11 cellular contexts compared by ENCODE assay signal in genomic region chr14:28767851-28768548, GRCh38. TPM values are rescaled to one million over a fixed set of nuclear protein-coding genes. Genes with fewer than 3 reads are reported as not detected.
A peak's percentile ranks its signal among the peaks of the same experiment; 100 is the strongest.
DNase-seq lines count a peak whose midpoint lies in the region; ATAC-seq, FAIRE-seq and TF ChIP-seq lines count a peak whose summit lies in the region.
"Had no signal": no experiment of that assay in that cellular context is flagged by ENCODE, and none has a peak within 500 bp of the region (broad histone marks: within the 10 kb centered on the region; RNA-seq: fewer than 3 reads in every experiment).

No MANE protein-coding gene starts in this region.

- POLR2A ChIA-PET in HEK293T (lab: Yijun Ruan, JAX) (interaction anchor here (1.1 to 1.7 kb wide), 3 partner anchors 9 to 14 kb away, joined by 4 to 9 read pairs (median 4); no protein-coding TSS in a partner anchor), HepG2 (lab: Yijun Ruan, JAX) (no interaction called here)

- H3K36me3 ChIP-seq in HepG2 (replicated peaks in 1 of 2; ENCODE audit: control insufficient read depth in 1 of 2, insufficient read depth in 2 of 2, low read length in 2 of 2) (no peaks in the 10 kb centered on the region), Peyer's patch (no peaks in the 10 kb centered on the region), mammary epithelial cell (ENCODE audit: insufficient read depth, low read length) (no peaks in the 10 kb centered on the region)

- H3K9ac ChIP-seq in HepG2 (ENCODE audit: insufficient read depth, low read depth, low read length) = no peak overlapping the region
- no peak overlapping the region for H3K9ac ChIP-seq in mammary epithelial cell (ENCODE audit: insufficient read depth, low read length)

- CTCF ChIA-PET in HEK293T (lab: Yijun Ruan, JAX) = interaction anchor here (0.8 to 1.0 kb wide), 2 partner anchors 11 to 1436 kb away, joined by 3 read pairs; no protein-coding TSS in a partner anchor
- CTCF ChIA-PET in HepG2 (lab: Yijun Ruan, JAX; ENCODE audit: low intra/inter-chr PET ratio, low total read pairs) = no interaction called here
- CTCF ChIA-PET in mammary epithelial cell (lab: Charles Lee; ENCODE audit: low non-redundant PET) = no interaction called here

- H3K9me3 ChIP-seq in HepG2 (ENCODE audit: low read length) (peaks cover 9% of the 10 kb centered on the region), Peyer's patch (peaks cover 0 to 6% (median 2%) of the 10 kb centered on the region in 4 donors), mammary epithelial cell (replicated peaks; ENCODE audit: insufficient read depth, low read length) (peaks cover 5% of the 10 kb centered on the region)

- H3K4me2 ChIP-seq in HepG2 (ENCODE audit: low read depth, low read length) (no peak overlapping the region), mammary epithelial cell (ENCODE audit: insufficient read depth, low read depth, low read length) (no peak overlapping the region)

- BruUV-seq in HepG2 (replicated peaks; lab: Mats Ljungman, UMichigan) (no TSS peak), mammary epithelial cell (replicated peaks; lab: Mats Ljungman, UMichigan) (no TSS peak)

- TF ChIP-seq POLR2A in HepG2 (IDR thresholded peaks at IDR 0.05; ENCODE audit: insufficient read depth in 1 of 2, low read depth in 2 of 2, low read length in 2 of 2) = no peak
- no peak for TF ChIP-seq POLR2A in lower leg skin (IDR thresholded peaks at IDR 0.05)
- TF ChIP-seq POLR2A in Peyer's patch (IDR thresholded peaks at IDR 0.05) = no peak

- TF ChIP-seq EP300 in HepG2 (IDR thresholded peaks at IDR 0.05; ENCODE audit: low read depth in 2 of 2, low read length in 2 of 2) = no peak
- no peak for TF ChIP-seq EP300 in HepG2 (CRISPR knock-in tag; IDR thresholded peaks at IDR 0.05; ENCODE audit: borderline replicate concordance)

- in situ Hi-C loops in astrocyte of the spinal cord (cut with HindIII; ENCODE audit: low sequenced_read_pairs) = no loop called here
- in situ Hi-C loops in HepG2 (cut with HindIII; ENCODE audit: extremely low pct_ligation_motif_present, low pct_unique_long_range_greater_than_20kb) = no loop called here
- in situ Hi-C loops in mammary epithelial cell (cut with MboI; ENCODE audit: low sequenced_read_pairs in 2 of 2) = loop anchor here (25.0 kb wide), 2 partner anchors 769 to 1444 kb away; no protein-coding TSS in a partner anchor

- TF ChIP-seq CTCF in astrocyte of the spinal cord (IDR thresholded peaks at IDR 0.05; ENCODE audit: low read depth, low read length) (no peak), HepG2 (CRISPR knock-in tag; IDR thresholded peaks at IDR 0.05) (peak; percentile 16; the same call in 1 of the 2 replicates), lower leg skin (IDR thresholded peaks at IDR 0.05) (no peak), Peyer's patch (IDR thresholded peaks at IDR 0.05) (no peak), GM10266 (IDR thresholded peaks at IDR 0.05; ENCODE audit: control insufficient read depth, insufficient read depth, low read depth, missing control alignments) (no peak), mammary epithelial cell (conservative IDR thresholded peaks at IDR 0.05 in 1 of 2, IDR thresholded peaks at IDR 0.05 in 1 of 2; ENCODE audit: extremely low read depth in 1 of 2, insufficient read depth in 1 of 2, low read depth in 1 of 2, low read length in 2 of 2) (no peak)

- dilution Hi-C loops in mammary epithelial cell (cut with HindIII; ENCODE audit: low sequenced_read_pairs) = no loop called here

- no peak for FAIRE-seq in HepG2 (lab: Jason Lieb, UNC)

- H3K4me3 ChIP-seq in astrocyte of the spinal cord (ENCODE audit: low read depth, low read length) (peak overlapping the region; percentile 44), HepG2 (replicated peaks in 1 of 3; ENCODE audit: insufficient read depth in 1 of 3, low read depth in 2 of 3, low read length in 3 of 3) (no peak overlapping the region), lower leg skin (ENCODE audit: low read depth, poor library complexity, severe bottlenecking) (no peak overlapping the region), Peyer's patch (no peak overlapping the region), mammary epithelial cell (replicated peaks in 1 of 3; ENCODE audit: insufficient read depth in 1 of 3, low read depth in 2 of 3, low read length in 3 of 3) (no peak overlapping the region)

- no peak overlapping the region for H2AFZ ChIP-seq in HepG2 (ENCODE audit: low read length)
- H2AFZ ChIP-seq in mammary epithelial cell (ENCODE audit: low read depth, low read length) = no peak overlapping the region

- no peak for TF ChIP-seq RAD21 in HepG2 (CRISPR knock-in tag; IDR thresholded peaks at IDR 0.05)

- 82% methylated on average over 65 of the region's 65 CpGs for WGBS in HepG2 (ENCODE audit: low lambda C conversion rate)
- 9 to 15% methylated on average over 49 to 65 of the region's 65 CpGs for WGBS in lower leg skin, 2 donors
- WGBS in mammary epithelial cell (ENCODE audit: low coverage, missing lambda C conversion rate) = 34% methylated on average over 30 of the region's 65 CpGs

- no peaks in the 10 kb centered on the region for H3K79me2 ChIP-seq in HepG2 (ENCODE audit: insufficient read depth, low read length)
- no peaks in the 10 kb centered on the region for H3K79me2 ChIP-seq in mammary epithelial cell (ENCODE audit: insufficient read depth, low read length)

- H3K27me3 ChIP-seq in HepG2 (ENCODE audit: control insufficient read depth in 1 of 2, insufficient read depth in 2 of 2, low read length in 2 of 2) (peaks cover 0 to 12% of the 10 kb centered on the region in 2 experiments; a peak in 1 of 5 replicates), Peyer's patch (peaks cover 0 to 38% of the 10 kb centered on the region in 2 donors), mammary epithelial cell (ENCODE audit: insufficient read depth, low read length) (peaks cover 63% of the 10 kb centered on the region)

- H3K4me1 ChIP-seq in HepG2 (ENCODE audit: insufficient read depth, low read length) (no peaks in the 10 kb centered on the region), Peyer's patch (peaks cover 0 to 17% (median 0%) of the 10 kb centered on the region in 4 donors), mammary epithelial cell (ENCODE audit: insufficient read depth, low read length) (no peaks in the 10 kb centered on the region)

- ATAC-seq in HepG2 = peak; percentile 25; the same call in 2 of the 3 replicates

- H4K20me1 ChIP-seq in HepG2 (ENCODE audit: insufficient read depth, low read length) (no peaks in the 10 kb centered on the region), mammary epithelial cell (ENCODE audit: insufficient read depth, low read length) (no peaks in the 10 kb centered on the region)

- H3K27ac ChIP-seq in HepG2 (ENCODE audit: extremely low read length, insufficient read depth, low read length) (no peak overlapping the region), Peyer's patch (no peak overlapping the region), mammary epithelial cell (ENCODE audit: insufficient read depth, low read depth, low read length) (no peak overlapping the region)

- DNase-seq in COLO668 (lab: John Stamatoyannopoulos, UW; ENCODE audit: unreplicated experiment) (peak; percentile 95), HEK293T (ENCODE audit: extremely low spot score) (peak; percentile 45), astrocyte of the spinal cord (ENCODE audit: low read depth, low spot score) (no peak), HepG2 (ENCODE audit: low spot score) (no peak), lower leg skin (ENCODE audit: low spot score in 2 of 2) (no peak), Peyer's patch (no peak), GM10266 (ENCODE audit: extremely low spot score) (no peak), mammary epithelial cell (no peak)
- DNase-seq: GDM1 had no signal

- intact Hi-C loops in HepG2 (cut with micrococcal nuclease; ENCODE audit: unreplicated experiment) = no loop called here
- intact Hi-C loops in lower leg skin (cut with DNase I; ENCODE audit: low total_unique reads) = no loop called here
- intact Hi-C loops in mammary epithelial cell (cut with micrococcal nuclease) = no loop called here

TF ChIP-seq in HEK293T, 16 proteins besides CTCF, POLR2A, EP300 and RAD21:
- TF ChIP-seq LEF1 (IDR thresholded peaks at IDR 0.05; ENCODE audit: borderline replicate concordance) (no peak), CTBP1 (IDR thresholded peaks at IDR 0.05; ENCODE audit: borderline replicate concordance) (0 out of 2 replicates have a peak, but pooled peaks have one; percentile 27)

TF ChIP-seq in HepG2, 621 proteins besides CTCF, POLR2A, EP300 and RAD21 (continues in another document):
- TF ChIP-seq ESRRA (CRISPR knock-in tag; IDR thresholded peaks at IDR 0.05; ENCODE audit: low read depth) (no peak), ZNF605 (CRISPR knock-in tag; IDR thresholded peaks at IDR 0.05) (no peak), MAZ (IDR thresholded peaks at IDR 0.05; ENCODE audit: borderline replicate concordance, low read depth, low read length) (no peak), MAZ (CRISPR knock-in tag; IDR thresholded peaks at IDR 0.05; ENCODE audit: low read depth) (no peak), EED (CRISPR knock-in tag; IDR thresholded peaks at IDR 0.05) (0 out of 2 replicates have a peak, but pooled peaks have one; percentile 51)

RNA-seq across cellular contexts. Expression of gene FOXG1, which starts 1.4 kb away (rescaled TPM):
- total RNA-seq in HepG2 (2016; rRNA removed; fragmentation: Illumina TruSeq; extraction: Trizol) = not detected in 2 replicates
- total RNA-seq in HepG2 (2016; cell fraction: cytosol; rRNA removed; fragmentation: Illumina TruSeq; extraction: Trizol; ENCODE audit: low read depth) = not detected in 2 replicates
- not detected in 2 replicates for total RNA-seq in HepG2 (2016; cell fraction: insoluble cytoplasmic fraction; rRNA removed; fragmentation: Illumina TruSeq; extraction: Trizol)
- total RNA-seq in HepG2 (2016; cell fraction: membrane; rRNA removed; fragmentation: Illumina TruSeq; extraction: Trizol) = not detected in 2 replicates
- not detected in 2 replicates for total RNA-seq in HepG2 (2016; cell fraction: nucleus; rRNA removed; fragmentation: Illumina TruSeq; extraction: Trizol)
- polyA plus RNA-seq in HepG2 (2011; rRNA removed) = not detected in 2 replicates
- not detected in 2 replicates for polyA plus RNA-seq in HepG2 (2011; cell fraction: cytosol; rRNA removed)
- not detected in 2 replicates for polyA plus RNA-seq in HepG2 (2011; cell fraction: nucleus; rRNA removed)
- polyA plus RNA-seq in HepG2 (2012) = not detected in 2 replicates
- not detected in 2 replicates for polyA plus RNA-seq in HepG2 (2016; cell fraction: cytosol; fragmentation: Illumina TruSeq; extraction: Trizol; ENCODE audit: low read depth)
- not detected in 2 replicates for polyA plus RNA-seq in HepG2 (2016; cell fraction: insoluble cytoplasmic fraction; fragmentation: Illumina TruSeq; extraction: Trizol; ENCODE audit: low read depth)
- polyA plus RNA-seq in HepG2 (2016; cell fraction: membrane; fragmentation: Illumina TruSeq; extraction: Trizol; ENCODE audit: low read depth) = not detected in 2 replicates
- not detected in 2 replicates for polyA plus RNA-seq in HepG2 (2016; cell fraction: nucleus; fragmentation: Illumina TruSeq; extraction: Trizol; ENCODE audit: insufficient read depth, low read depth)
- not detected in 2 replicates for polyA minus RNA-seq in HepG2 (2011; rRNA and poly(A)+ RNA removed; ENCODE audit: low replicate concordance)
- not detected in 2 replicates for polyA minus RNA-seq in HepG2 (2011; cell fraction: cytosol; rRNA and poly(A)+ RNA removed)
- not detected in 2 replicates for polyA minus RNA-seq in HepG2 (2011; cell fraction: nucleus; rRNA and poly(A)+ RNA removed)
- not detected for total RNA-seq in lower leg skin
- total RNA-seq in Peyer's patch = not detected
- not detected for total RNA-seq in mammary epithelial cell
- polyA plus RNA-seq in mammary epithelial cell = not detected
- not detected for polyA minus RNA-seq in mammary epithelial cell
- total RNA-seq: omental fat pad, RPMI7951 had no signal

Comparison
In these comparisons a context has a peak if more than half of its experiments do, and no peak if none do; other contexts are left out.
1. DNase-seq: peak in COLO668 (single experiment) and HEK293T (single experiment); none in astrocyte of the spinal cord (single experiment), HepG2 (single experiment), lower leg skin (0 of 2), Peyer's patch (0 of 3), GM10266 (single experiment) and mammary epithelial cell (single experiment).
2. in situ Hi-C loops: an anchor here in mammary epithelial cell (25.0 kb wide); none called in astrocyte of the spinal cord and HepG2.